In the genomic region with DNA sequence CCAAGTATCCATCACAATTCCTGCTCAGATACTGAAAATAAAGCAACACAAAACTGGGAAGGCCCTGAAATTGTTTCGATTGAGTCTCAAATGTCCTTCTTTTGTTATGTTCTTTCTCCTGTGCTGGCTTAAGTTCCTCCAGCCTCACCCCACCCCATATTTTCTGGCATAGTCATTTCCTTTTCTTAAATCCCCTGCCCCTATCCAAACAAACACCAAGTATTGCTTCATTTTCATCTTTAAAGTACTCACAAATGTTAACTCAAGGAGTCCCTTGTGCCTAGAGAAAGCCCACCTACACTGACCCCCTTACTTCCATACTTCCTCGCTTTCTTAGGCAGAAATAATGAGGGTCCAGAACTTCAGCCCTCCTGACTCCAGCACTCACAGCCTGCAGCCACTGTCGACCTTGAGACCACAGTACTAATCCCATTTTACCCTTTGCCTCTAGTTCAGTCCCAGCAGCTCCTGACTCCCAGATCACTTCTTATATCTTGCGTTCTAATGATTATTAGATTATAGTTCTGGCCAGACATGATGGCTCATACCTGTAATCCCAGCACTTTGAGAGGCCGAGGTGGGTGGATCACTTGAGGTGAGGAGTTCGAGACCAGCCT, we compare ENCODE assay signal across 9 cellular contexts.
DNase-seq lines count a peak whose midpoint lies in the region; TF ChIP-seq lines count a peak whose summit lies in the region.
"Had no signal": no experiment of that assay in that cellular context is flagged by ENCODE, and none has a peak within 500 bp of the region (broad histone marks: within the 10 kb centered on the region; RNA-seq: fewer than 3 reads in every experiment).

No MANE protein-coding gene starts in this region.

- H3K4ac ChIP-seq in H9 (ENCODE audit: low read depth, low read length): no peak overlapping the region

- H3K27ac Mint-ChIP-seq in H9 (peak overlapping the region; percentile 17 to 88 (median 63); a peak in 5 of 7 replicates), endothelial cell (ENCODE audit: unreplicated experiment) (peak overlapping the region; percentile 83), osteocyte (ENCODE audit: unreplicated experiment) (peak overlapping the region; percentile 93)

- H3K9me3 ChIP-seq in H9 (ENCODE audit: control insufficient read depth, low read depth, low read length): no peaks in the 10 kb centered on the region
- H3K9me3 ChIP-seq in NT2/D1 (ENCODE audit: insufficient read depth, low read length): peaks cover 5% of the 10 kb centered on the region; the same call in 1 of the 2 replicates

- no peak overlapping the region for H3T11ph ChIP-seq in H9 (ENCODE audit: low read length)

- H2AK5ac ChIP-seq in H9 (ENCODE audit: insufficient read length, low read length): no peak overlapping the region

- H3K36me3 ChIP-seq in NT2/D1 (ENCODE audit: insufficient read depth, insufficient read length, low read length): no peaks in the 10 kb centered on the region
- H3K36me3 ChIP-seq: cardiac muscle cell had no signal

- H2BK20ac ChIP-seq in H9 (ENCODE audit: low read depth, low read length, poor library complexity, severe bottlenecking): no peak overlapping the region

- no peak overlapping the region for H4K8ac ChIP-seq in H9 (replicated peaks; ENCODE audit: insufficient read length, low read depth, low read length)

- no peaks in the 10 kb centered on the region for H3K79me1 ChIP-seq in H9 (ENCODE audit: insufficient read depth, low read depth, low read length, poor library complexity, severe bottlenecking)

- H3K9me3 Mint-ChIP-seq in H9: peaks cover 4 to 6% of the 10 kb centered on the region in 2 experiments; a peak in 3 of 5 replicates
- H3K9me3 Mint-ChIP-seq in endothelial cell (ENCODE audit: unreplicated experiment): no peaks in the 10 kb centered on the region
- H3K9me3 Mint-ChIP-seq in osteocyte (ENCODE audit: unreplicated experiment): no peaks in the 10 kb centered on the region

- H3K27ac ChIP-seq in H9 (ENCODE audit: insufficient read length, low read depth, low read length): peak overlapping the region; percentile 80
- H3K27ac ChIP-seq: cardiac muscle cell, parathyroid adenoma had no signal

- no peak overlapping the region for H3K4me2 ChIP-seq in H9 (ENCODE audit: insufficient read depth, insufficient read length, low read length)

- H3K4me3 Mint-ChIP-seq in H9 (peak overlapping the region in 1 of 2 experiments; percentile 4; a peak in 1 of 5 replicates), endothelial cell (ENCODE audit: unreplicated experiment) (no peak overlapping the region), osteocyte (ENCODE audit: unreplicated experiment) (peak overlapping the region; percentile 26)

- no peak overlapping the region for H2BK120ac ChIP-seq in H9 (ENCODE audit: low read depth, low read length, poor library complexity, severe bottlenecking)

- H3K9ac ChIP-seq in H9 (ENCODE audit: extremely low read depth, insufficient read length, low read length): no peak overlapping the region
- H3K9ac ChIP-seq in NT2/D1 (ENCODE audit: insufficient read length, low read depth): no peak overlapping the region
- H3K9ac ChIP-seq: parathyroid adenoma had no signal

- H4K5ac ChIP-seq in H9 (ENCODE audit: insufficient read length, low read depth, low read length): no peak overlapping the region

- TF ChIP-seq CTCF in H9 (conservative IDR thresholded peaks at IDR 0.05) (no peak), endothelial cell (IDR thresholded peaks at IDR 0.05; ENCODE audit: unreplicated experiment) (no peak), osteocyte (IDR thresholded peaks at IDR 0.05) (no peak), GM10266 (IDR thresholded peaks at IDR 0.05; ENCODE audit: control insufficient read depth, insufficient read depth, low read depth, missing control alignments) (no peak)

- H4K20me1 ChIP-seq in H9 (ENCODE audit: control insufficient read depth, insufficient read depth, insufficient read length): no peaks in the 10 kb centered on the region

- no peaks in the 10 kb centered on the region for H3K27me3 ChIP-seq in H9 (ENCODE audit: insufficient read depth, low read length)
- H3K27me3 ChIP-seq in NT2/D1 (ENCODE audit: insufficient read depth, insufficient read length): no peaks in the 10 kb centered on the region
- H3K27me3 ChIP-seq: cardiac muscle cell had no signal

- H2BK5ac ChIP-seq in H9 (ENCODE audit: insufficient read length, low read length): no peak overlapping the region

- peak overlapping the region; percentile 19 for H2AFZ ChIP-seq in H9 (ENCODE audit: low read length)
- H2AFZ ChIP-seq: parathyroid adenoma had no signal

- H3K27me3 Mint-ChIP-seq in H9 (ENCODE audit: low read depth): no peaks in the 10 kb centered on the region
- no peaks in the 10 kb centered on the region for H3K27me3 Mint-ChIP-seq in endothelial cell (ENCODE audit: unreplicated experiment)
- H3K27me3 Mint-ChIP-seq in osteocyte (ENCODE audit: unreplicated experiment): no peaks in the 10 kb centered on the region

- no peaks in the 10 kb centered on the region for H3K23me2 ChIP-seq in H9 (ENCODE audit: insufficient read length, low read depth, low read length, poor library complexity, severe bottlenecking)

- no peak overlapping the region for H2BK15ac ChIP-seq in H9 (ENCODE audit: low read depth, low read length)

- H3K4me1 ChIP-seq in H9 (ENCODE audit: insufficient read depth, low read length): no peaks in the 10 kb centered on the region
- no peaks in the 10 kb centered on the region for H3K4me1 ChIP-seq in NT2/D1 (ENCODE audit: insufficient read depth, insufficient read length)
- H3K4me1 ChIP-seq: parathyroid adenoma had no signal

- H3K23ac ChIP-seq in H9 (ENCODE audit: insufficient read length, low read depth, low read length): no peak overlapping the region

- H3K36me3 Mint-ChIP-seq in H9 (ENCODE audit: insufficient read depth in 1 of 3, low read depth in 3 of 3) (peaks cover 0 to 4% (median 3%) of the 10 kb centered on the region in 3 experiments; a peak in 2 of 7 replicates), endothelial cell (ENCODE audit: low read depth, unreplicated experiment) (no peaks in the 10 kb centered on the region), osteocyte (ENCODE audit: unreplicated experiment) (no peaks in the 10 kb centered on the region)

- H3K4me3 ChIP-seq in NT2/D1 (ENCODE audit: insufficient read length, low read depth): no peak overlapping the region
- H3K4me3 ChIP-seq: cardiac muscle cell had no signal

- H4K91ac ChIP-seq in H9 (ENCODE audit: insufficient read length, low read depth, low read length): no peak overlapping the region

- H3K18ac ChIP-seq in H9 (ENCODE audit: insufficient read length, low read depth, low read length): no peak overlapping the region

- DNase-seq in H9 (peak; percentile 31), NT2/D1 (ENCODE audit: low read depth, low spot score) (peak; percentile 43), endothelial cell (ENCODE audit: low spot score) (no peak), osteocyte (ENCODE audit: extremely low spot score, unreplicated experiment) (no peak), GM10266 (ENCODE audit: extremely low spot score) (no peak), Ammon's horn (ENCODE audit: low spot score) (no peak), HUDEP-2 (lab: John Stamatoyannopoulos, UW; ENCODE audit: unreplicated experiment in 76 of 76) (no peak)

- no peak overlapping the region for H3K56ac ChIP-seq in H9 (ENCODE audit: insufficient read length, low read depth, low read length)

- H3K14ac ChIP-seq in H9 (ENCODE audit: insufficient read depth, low read length): no peak overlapping the region

- WGBS in H9 (ENCODE audit: extremely low coverage, insufficient read length, low lambda C conversion rate): no CpG with 5 or more reads among the region's 6 CpGs

- H3K4me1 Mint-ChIP-seq in H9 (peaks cover 15% of the 10 kb centered on the region in 2 experiments), endothelial cell (ENCODE audit: unreplicated experiment) (peaks cover 11% of the 10 kb centered on the region), osteocyte (ENCODE audit: unreplicated experiment) (peaks cover 31% of the 10 kb centered on the region)

- no peaks in the 10 kb centered on the region for H3K79me2 ChIP-seq in H9 (ENCODE audit: insufficient read depth, low read length)
- H3K79me2 ChIP-seq: parathyroid adenoma had no signal

- no peak overlapping the region for H2BK12ac ChIP-seq in H9 (ENCODE audit: insufficient read length, low read depth, low read length)

Comparison
In these comparisons a context has a peak if more than half of its experiments do, and no peak if none do; other contexts are left out.
1. DNase-seq: peak in H9 (single experiment) and NT2/D1 (single experiment); none in endothelial cell (single experiment), osteocyte (single experiment), GM10266 (single experiment), Ammon's horn (single experiment) and HUDEP-2 (0 of 76).
2. Peak in every context shown above with its lines, with median percentiles within 50 percentile points of each other: H3K27ac Mint-ChIP-seq.